In the genomic region with DNA sequence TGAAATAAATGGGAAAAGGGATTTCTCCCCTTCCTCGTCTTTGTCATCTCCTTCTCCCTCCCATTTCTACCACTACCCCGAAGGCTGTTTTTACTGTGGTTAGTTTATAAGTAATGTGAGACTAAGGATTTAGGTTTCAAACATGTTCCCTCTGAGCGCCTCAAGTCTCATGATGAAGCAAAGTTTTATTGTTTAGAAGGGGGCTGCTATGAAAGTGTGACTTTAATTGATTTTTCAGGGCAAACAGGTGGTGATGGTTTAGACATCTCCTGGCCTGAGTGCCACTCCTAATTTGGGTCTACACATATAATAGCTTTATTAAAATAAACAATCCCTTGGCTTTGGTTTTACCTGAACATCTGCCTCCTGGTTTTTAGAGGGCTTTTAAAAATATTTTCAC, we compare ENCODE assay signal across 18 cellular contexts.
DNase-seq lines count a peak whose midpoint lies in the region; ATAC-seq lines count a peak whose summit lies in the region.
"Had no signal": no experiment of that assay in that cellular context is flagged by ENCODE, and none has a peak within 500 bp of the region (broad histone marks: within the 10 kb centered on the region; RNA-seq: fewer than 3 reads in every experiment).

No MANE protein-coding gene starts in this region.

- no peaks in the 10 kb centered on the region for H3K27me3 ChIP-seq in muscle layer of colon (ENCODE audit: control insufficient read depth in 1 of 2, insufficient read depth in 2 of 2, low read length in 2 of 2)
- H3K27me3 ChIP-seq: MG63 had no signal

- H3K4me3 ChIP-seq in muscle layer of colon (ENCODE audit: low read depth in 1 of 2, low read length in 2 of 2): no peak overlapping the region
- H3K4me3 ChIP-seq: MG63 had no signal

- peaks cover 43% of the 10 kb centered on the region for H3K4me1 ChIP-seq in muscle layer of colon (ENCODE audit: insufficient read depth, low read length)

- no peak for ATAC-seq in HG03045 (IDR thresholded peaks at IDR 0.05; ENCODE audit: unreplicated experiment)
- ATAC-seq: Panc1 had no signal

- peak overlapping the region; percentile 57 for H3K27ac ChIP-seq in muscle layer of colon (ENCODE audit: low read depth, low read length)
- H3K27ac ChIP-seq: C4-2B had no signal

- DNase-seq in NCI-H2107 treated with DMSO at 0.1 percent for 48 hours (lab: John Stamatoyannopoulos, UW; ENCODE audit: unreplicated experiment) (peak; percentile 77), NCI-H2107 (lab: John Stamatoyannopoulos, UW) (no peak), NCI-H1105 treated with DMSO at 0.1 percent for 48 hours (lab: John Stamatoyannopoulos, UW) (peak; percentile 61), NCI-H748 (lab: John Stamatoyannopoulos, UW; ENCODE audit: unreplicated experiment) (peak; percentile 53), A172 (ENCODE audit: low spot score) (no peak), AG20443 (ENCODE audit: low spot score) (no peak)
- DNase-seq: 8988T; CD8-positive, alpha-beta memory T cell; MG63; NCI-H1694 treated with DMSO at 0.1 percent for 48 hours; NCI-H2171; NCI-H345; NCI-H526; T-helper 1 cell had no signal

- H3K9me3 ChIP-seq in muscle layer of colon (ENCODE audit: low read length): no peaks in the 10 kb centered on the region
- H3K9me3 ChIP-seq: MG63 had no signal

- H3K36me3 ChIP-seq in muscle layer of colon (ENCODE audit: insufficient read depth, low read length): no peaks in the 10 kb centered on the region
- H3K36me3 ChIP-seq: MG63 had no signal

- no peak overlapping the region for H3K9ac ChIP-seq in muscle layer of colon (ENCODE audit: low read length)

Comparison
In these comparisons a context has a peak if more than half of its experiments do, and no peak if none do; other contexts are left out.
1. DNase-seq: peak in NCI-H2107 treated with DMSO at 0.1 percent for 48 hours (single experiment), NCI-H1105 treated with DMSO at 0.1 percent for 48 hours (single experiment) and NCI-H748 (single experiment); none in NCI-H2107 (single experiment), A172 (single experiment) and AG20443 (single experiment).